ENCODE assay signal across 8 cellular contexts in the genomic region with DNA sequence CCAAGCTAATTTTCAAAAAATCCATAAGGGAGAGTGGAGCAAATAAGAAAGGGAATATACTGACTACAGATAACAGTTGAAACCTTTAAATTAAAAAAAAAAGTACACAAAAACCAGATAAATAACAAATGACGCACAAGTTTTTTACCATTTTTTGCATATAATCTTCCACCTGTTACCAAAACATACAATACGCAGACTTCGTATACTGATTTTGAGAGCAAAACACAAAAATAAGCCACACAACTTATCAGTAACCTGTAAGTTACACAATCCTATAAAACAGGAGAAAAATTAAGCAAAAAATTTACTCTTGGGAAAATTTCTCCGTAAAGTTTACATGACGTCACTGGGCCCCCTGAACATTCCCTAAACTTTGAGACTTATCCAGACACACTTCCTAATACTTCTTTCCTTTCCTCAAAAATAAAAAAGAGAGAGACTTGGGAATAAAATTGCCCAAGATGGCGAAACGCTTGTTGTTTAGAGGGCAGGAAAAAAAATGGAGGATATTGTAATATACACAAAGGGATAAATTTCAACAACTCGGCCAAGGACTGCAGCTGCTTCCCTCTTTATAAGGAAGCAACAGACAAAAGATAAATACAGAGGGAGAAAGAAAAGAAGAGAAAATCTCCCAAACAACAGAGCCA. TPM values are rescaled to one million over a fixed set of nuclear protein-coding genes. Genes with fewer than 3 reads are reported as not detected.
DNase-seq lines count a peak whose midpoint lies in the region; ATAC-seq, FAIRE-seq and TF ChIP-seq lines count a peak whose summit lies in the region.

No MANE protein-coding gene starts in this region.

- H3K27ac ChIP-seq in gastroesophageal sphincter (peak overlapping the region; percentile 91 to 100 (median 98)), rectal smooth muscle tissue (ENCODE audit: low read depth, low read length) (peak overlapping the region; percentile 99)

- H3K36me3 ChIP-seq in gastroesophageal sphincter (no peaks in the 10 kb centered on the region), rectal smooth muscle tissue (ENCODE audit: control insufficient read depth, insufficient read depth, low read length) (no peaks in the 10 kb centered on the region)

- H3K4me1 ChIP-seq in gastroesophageal sphincter (peaks cover 3 to 56% (median 18%) of the 10 kb centered on the region in 3 donors), rectal smooth muscle tissue (ENCODE audit: control insufficient read depth, insufficient read depth, low read length) (peaks cover 21% of the 10 kb centered on the region)

- in situ Hi-C loops in ACHN (cut with HindIII; ENCODE audit: low pct_ligation_motif_present, low pct_unique_long_range_greater_than_20kb, low sequenced_read_pairs), result no loop called here

- no peak for TF ChIP-seq CTCF in gastroesophageal sphincter (IDR thresholded peaks at IDR 0.05)

- DNase-seq in ACHN (peak; percentile 7), H54 (ENCODE audit: insufficient read length, low spot score) (no peak), T-helper 17 cell (no peak), RKO (ENCODE audit: low spot score) (no peak)
- DNase-seq in stimulated activated CD4-positive, alpha-beta T cell treated with anti-CD3 and anti-CD28 coated beads, Interleukin-4, amount 100 ng/mL, for 1 hour, result no peak
- DNase-seq in activated CD8-positive, alpha-beta memory T cell treated with anti-CD3 and anti-CD28 coated beads for 24 hours, result no peak

- H3K27me3 Mint-ChIP-seq in T-helper 17 cell, result peaks cover 27% of the 10 kb centered on the region

- ATAC-seq in T-helper 17 cell (no peak), gastroesophageal sphincter (peak; percentile 29)

- H3K27ac Mint-ChIP-seq in T-helper 17 cell, result no peak overlapping the region

- peaks cover 2% of the 10 kb centered on the region for H3K36me3 Mint-ChIP-seq in T-helper 17 cell (ENCODE audit: low read depth)

- FAIRE-seq in H54 (lab: Jason Lieb, UNC), result peak; percentile 23

- no peaks in the 10 kb centered on the region for H3K27me3 ChIP-seq in gastroesophageal sphincter
- H3K27me3 ChIP-seq in rectal smooth muscle tissue (ENCODE audit: control insufficient read depth, insufficient read depth, low read length), result no peaks in the 10 kb centered on the region

- TF ChIP-seq EP300 in gastroesophageal sphincter (IDR thresholded peaks at IDR 0.05), result no peak

- WGBS in gastroesophageal sphincter (ENCODE audit: low coverage in 1 of 2), 2 donors, result 0 to 3% methylated on average over 8 of the region's 8 CpGs

- peak overlapping the region; percentile 93 for H3K4me3 Mint-ChIP-seq in T-helper 17 cell

- TF ChIP-seq POLR2A in H54 (IDR thresholded peaks at IDR 0.05; ENCODE audit: low read depth, low read length) (no peak), gastroesophageal sphincter (IDR thresholded peaks at IDR 0.05) (no peak)

- H3K9ac ChIP-seq in rectal smooth muscle tissue (ENCODE audit: low read length), result peak overlapping the region; percentile 90

- H3K4me3 ChIP-seq in gastroesophageal sphincter (peak overlapping the region; percentile 75 to 92), rectal smooth muscle tissue (ENCODE audit: low read length) (peak overlapping the region; percentile 90)

- H3K9me3 ChIP-seq in T-helper 17 cell (ENCODE audit: control insufficient read depth, low read length, poor library complexity, severe bottlenecking), result no peaks in the 10 kb centered on the region
- H3K9me3 ChIP-seq in gastroesophageal sphincter, result no peaks in the 10 kb centered on the region

- H3K4me1 Mint-ChIP-seq in T-helper 17 cell, result peaks cover 12% of the 10 kb centered on the region

RNA-seq across cellular contexts. Expression of a gene that starts 1.7 kb away (rescaled TPM):
- 10 to 100 TPM; 30.7 to 39.3 TPM for total RNA-seq in T-helper 17 cell
- total RNA-seq in gastroesophageal sphincter, result 100 to 1,000 TPM in 2 of 4 donors, 10 to 100 TPM in 2; 77.9 to 198 (median 113) TPM
